In the genomic region with DNA sequence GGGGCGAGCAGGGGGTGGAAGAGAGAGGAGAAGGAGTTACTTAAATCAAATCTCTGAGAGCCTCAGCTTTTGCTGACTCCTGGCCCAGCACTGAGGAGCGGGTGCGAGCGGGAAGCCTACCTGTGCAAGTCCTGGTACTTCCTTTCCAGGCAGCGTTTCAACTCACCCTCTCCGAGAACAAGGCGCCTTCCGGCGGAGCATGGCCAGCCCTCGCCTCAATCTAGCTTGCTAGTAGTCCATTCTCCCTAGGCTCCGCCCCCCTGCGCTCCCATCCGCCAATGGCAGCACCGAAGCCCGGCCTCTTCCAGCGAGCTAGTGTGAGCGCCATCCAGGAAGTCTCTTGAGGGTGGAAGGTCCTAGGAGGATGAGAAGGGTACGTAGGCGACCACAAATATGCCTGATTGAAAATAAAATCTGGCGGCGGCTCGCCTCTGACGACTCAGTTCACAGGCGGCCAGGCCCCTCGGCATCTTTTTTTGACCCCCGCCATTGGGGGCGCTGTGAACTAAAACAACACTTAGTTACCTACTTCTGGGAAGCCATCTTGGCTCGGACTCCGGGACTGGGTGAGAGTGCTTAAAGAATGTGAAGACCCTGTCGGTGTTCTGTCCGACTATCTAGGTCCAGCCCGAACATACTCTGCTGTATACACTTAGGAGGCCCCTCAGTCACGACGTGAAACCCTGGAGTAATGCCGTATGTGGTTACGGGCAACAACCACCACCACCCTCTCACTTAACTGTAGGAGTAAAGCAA, we compare ENCODE assay signal across 1 cellular context.
TF ChIP-seq lines count a peak whose summit lies in the region.

A gene with protein sequence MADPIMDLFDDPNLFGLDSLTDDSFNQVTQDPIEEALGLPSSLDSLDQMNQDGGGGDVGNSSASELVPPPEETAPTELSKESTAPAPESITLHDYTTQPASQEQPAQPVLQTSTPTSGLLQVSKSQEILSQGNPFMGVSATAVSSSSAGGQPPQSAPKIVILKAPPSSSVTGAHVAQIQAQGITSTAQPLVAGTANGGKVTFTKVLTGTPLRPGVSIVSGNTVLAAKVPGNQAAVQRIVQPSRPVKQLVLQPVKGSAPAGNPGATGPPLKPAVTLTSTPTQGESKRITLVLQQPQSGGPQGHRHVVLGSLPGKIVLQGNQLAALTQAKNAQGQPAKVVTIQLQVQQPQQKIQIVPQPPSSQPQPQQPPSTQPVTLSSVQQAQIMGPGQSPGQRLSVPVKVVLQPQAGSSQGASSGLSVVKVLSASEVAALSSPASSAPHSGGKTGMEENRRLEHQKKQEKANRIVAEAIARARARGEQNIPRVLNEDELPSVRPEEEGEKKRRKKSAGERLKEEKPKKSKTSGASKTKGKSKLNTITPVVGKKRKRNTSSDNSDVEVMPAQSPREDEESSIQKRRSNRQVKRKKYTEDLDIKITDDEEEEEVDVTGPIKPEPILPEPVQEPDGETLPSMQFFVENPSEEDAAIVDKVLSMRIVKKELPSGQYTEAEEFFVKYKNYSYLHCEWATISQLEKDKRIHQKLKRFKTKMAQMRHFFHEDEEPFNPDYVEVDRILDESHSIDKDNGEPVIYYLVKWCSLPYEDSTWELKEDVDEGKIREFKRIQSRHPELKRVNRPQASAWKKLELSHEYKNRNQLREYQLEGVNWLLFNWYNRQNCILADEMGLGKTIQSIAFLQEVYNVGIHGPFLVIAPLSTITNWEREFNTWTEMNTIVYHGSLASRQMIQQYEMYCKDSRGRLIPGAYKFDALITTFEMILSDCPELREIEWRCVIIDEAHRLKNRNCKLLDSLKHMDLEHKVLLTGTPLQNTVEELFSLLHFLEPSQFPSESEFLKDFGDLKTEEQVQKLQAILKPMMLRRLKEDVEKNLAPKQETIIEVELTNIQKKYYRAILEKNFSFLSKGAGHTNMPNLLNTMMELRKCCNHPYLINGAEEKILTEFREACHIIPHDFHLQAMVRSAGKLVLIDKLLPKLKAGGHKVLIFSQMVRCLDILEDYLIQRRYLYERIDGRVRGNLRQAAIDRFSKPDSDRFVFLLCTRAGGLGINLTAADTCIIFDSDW (N-terminal part only) (minus strand): TSS at position 212 of the 756 bp plus-strand sequence. CDS start 24,480 bp downstream, outside the sequence.

TF ChIP-seq in K562, 482 proteins besides CTCF, POLR2A, EP300 and RAD21 (continued from another document and continues in another):
- TF ChIP-seq ZBTB9 (CRISPR knock-in tag; IDR thresholded peaks at IDR 0.05) (no peak), ADNP (tag; IDR thresholded peaks at IDR 0.05) (no peak), HDAC6 (IDR thresholded peaks at IDR 0.05; ENCODE audit: low read depth, low read length) (no peak), CSDE1 (IDR thresholded peaks at IDR 0.05) (no peak; a peak in 1 of 4 replicates), ZNF165 (CRISPR knock-in tag; IDR thresholded peaks at IDR 0.05; ENCODE audit: borderline replicate concordance) (no peak), PURB (CRISPR knock-in tag; IDR thresholded peaks at IDR 0.05; ENCODE audit: low read depth) (no peak), POLR2B (IDR thresholded peaks at IDR 0.05; ENCODE audit: low read depth, partially characterized antibody) (peak; percentile 61), TBL1XR1 (IDR thresholded peaks at IDR 0.05; ENCODE audit: low read length in 2 of 2) (no peak; a peak in 1 of 4 replicates), TSHZ1 (CRISPR knock-in tag; IDR thresholded peaks at IDR 0.05) (no peak), FOXK2 (conservative IDR thresholded peaks at IDR 0.05 in 1 of 2, IDR thresholded peaks at IDR 0.05 in 1 of 2; ENCODE audit: low read depth in 2 of 2) (0 out of 4 replicates have a peak, but pooled peaks of 1 of the 2 experiments have one; percentile 24), ARID4B (CRISPR knock-in tag; IDR thresholded peaks at IDR 0.05) (peak; percentile 38; the same call in 1 of the 2 replicates), TAL1 (IDR thresholded peaks at IDR 0.05) (no peak), ZNF324 (CRISPR knock-in tag; IDR thresholded peaks at IDR 0.05) (no peak), CTBP1 (IDR thresholded peaks at IDR 0.05; ENCODE audit: borderline replicate concordance) (peak; percentile 50; the same call in 1 of the 2 replicates), ELF2 (CRISPR knock-in tag; IDR thresholded peaks at IDR 0.05) (peak; percentile 79)
- TF ChIP-seq, protein P1, sequence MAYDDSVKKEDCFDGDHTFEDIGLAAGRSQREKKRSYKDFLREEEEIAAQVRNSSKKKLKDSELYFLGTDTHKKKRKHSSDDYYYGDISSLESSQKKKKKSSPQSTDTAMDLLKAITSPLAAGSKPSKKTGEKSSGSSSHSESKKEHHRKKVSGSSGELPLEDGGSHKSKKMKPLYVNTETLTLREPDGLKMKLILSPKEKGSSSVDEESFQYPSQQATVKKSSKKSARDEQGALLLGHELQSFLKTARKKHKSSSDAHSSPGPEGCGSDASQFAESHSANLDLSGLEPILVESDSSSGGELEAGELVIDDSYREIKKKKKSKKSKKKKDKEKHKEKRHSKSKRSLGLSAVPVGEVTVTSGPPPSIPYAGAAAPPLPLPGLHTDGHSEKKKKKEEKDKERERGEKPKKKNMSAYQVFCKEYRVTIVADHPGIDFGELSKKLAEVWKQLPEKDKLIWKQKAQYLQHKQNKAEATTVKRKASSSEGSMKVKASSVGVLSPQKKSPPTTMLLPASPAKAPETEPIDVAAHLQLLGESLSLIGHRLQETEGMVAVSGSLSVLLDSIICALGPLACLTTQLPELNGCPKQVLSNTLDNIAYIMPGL (CRISPR knock-in tag; IDR thresholded peaks at IDR 0.05), result 0 out of 2 replicates have a peak, but pooled peaks have one; percentile 30
- TF ChIP-seq, protein P2, sequence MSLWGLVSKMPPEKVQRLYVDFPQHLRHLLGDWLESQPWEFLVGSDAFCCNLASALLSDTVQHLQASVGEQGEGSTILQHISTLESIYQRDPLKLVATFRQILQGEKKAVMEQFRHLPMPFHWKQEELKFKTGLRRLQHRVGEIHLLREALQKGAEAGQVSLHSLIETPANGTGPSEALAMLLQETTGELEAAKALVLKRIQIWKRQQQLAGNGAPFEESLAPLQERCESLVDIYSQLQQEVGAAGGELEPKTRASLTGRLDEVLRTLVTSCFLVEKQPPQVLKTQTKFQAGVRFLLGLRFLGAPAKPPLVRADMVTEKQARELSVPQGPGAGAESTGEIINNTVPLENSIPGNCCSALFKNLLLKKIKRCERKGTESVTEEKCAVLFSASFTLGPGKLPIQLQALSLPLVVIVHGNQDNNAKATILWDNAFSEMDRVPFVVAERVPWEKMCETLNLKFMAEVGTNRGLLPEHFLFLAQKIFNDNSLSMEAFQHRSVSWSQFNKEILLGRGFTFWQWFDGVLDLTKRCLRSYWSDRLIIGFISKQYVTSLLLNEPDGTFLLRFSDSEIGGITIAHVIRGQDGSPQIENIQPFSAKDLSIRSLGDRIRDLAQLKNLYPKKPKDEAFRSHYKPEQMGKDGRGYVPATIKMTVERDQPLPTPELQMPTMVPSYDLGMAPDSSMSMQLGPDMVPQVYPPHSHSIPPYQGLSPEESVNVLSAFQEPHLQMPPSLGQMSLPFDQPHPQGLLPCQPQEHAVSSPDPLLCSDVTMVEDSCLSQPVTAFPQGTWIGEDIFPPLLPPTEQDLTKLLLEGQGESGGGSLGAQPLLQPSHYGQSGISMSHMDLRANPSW (CRISPR knock-in tag; IDR thresholded peaks at IDR 0.05), result no peak
- TF ChIP-seq, protein P3, sequence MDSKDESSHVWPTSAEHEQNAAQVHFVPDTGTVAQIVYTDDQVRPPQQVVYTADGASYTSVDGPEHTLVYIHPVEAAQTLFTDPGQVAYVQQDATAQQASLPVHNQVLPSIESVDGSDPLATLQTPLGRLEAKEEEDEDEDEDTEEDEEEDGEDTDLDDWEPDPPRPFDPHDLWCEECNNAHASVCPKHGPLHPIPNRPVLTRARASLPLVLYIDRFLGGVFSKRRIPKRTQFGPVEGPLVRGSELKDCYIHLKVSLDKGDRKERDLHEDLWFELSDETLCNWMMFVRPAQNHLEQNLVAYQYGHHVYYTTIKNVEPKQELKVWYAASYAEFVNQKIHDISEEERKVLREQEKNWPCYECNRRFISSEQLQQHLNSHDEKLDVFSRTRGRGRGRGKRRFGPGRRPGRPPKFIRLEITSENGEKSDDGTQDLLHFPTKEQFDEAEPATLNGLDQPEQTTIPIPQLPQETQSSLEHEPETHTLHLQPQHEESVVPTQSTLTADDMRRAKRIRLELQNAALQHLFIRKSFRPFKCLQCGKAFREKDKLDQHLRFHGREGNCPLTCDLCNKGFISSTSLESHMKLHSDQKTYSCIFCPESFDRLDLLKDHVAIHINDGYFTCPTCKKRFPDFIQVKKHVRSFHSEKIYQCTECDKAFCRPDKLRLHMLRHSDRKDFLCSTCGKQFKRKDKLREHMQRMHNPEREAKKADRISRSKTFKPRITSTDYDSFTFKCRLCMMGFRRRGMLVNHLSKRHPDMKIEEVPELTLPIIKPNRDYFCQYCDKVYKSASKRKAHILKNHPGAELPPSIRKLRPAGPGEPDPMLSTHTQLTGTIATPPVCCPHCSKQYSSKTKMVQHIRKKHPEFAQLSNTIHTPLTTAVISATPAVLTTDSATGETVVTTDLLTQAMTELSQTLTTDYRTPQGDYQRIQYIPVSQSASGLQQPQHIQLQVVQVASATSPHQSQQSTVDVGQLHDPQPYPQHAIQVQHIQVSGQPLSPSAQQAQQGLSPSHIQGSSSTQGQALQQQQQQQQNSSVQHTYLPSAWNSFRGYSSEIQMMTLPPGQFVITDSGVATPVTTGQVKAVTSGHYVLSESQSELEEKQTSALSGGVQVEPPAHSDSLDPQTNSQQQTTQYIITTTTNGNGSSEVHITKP (IDR thresholded peaks at IDR 0.05; ENCODE audit: partially characterized antibody), result peak; percentile 76
